1 cellular context compared by ENCODE assay signal in genomic region chr10:30081182-30081581, GRCh38.
TF ChIP-seq lines count a peak whose summit lies in the region.

No MANE protein-coding gene starts in this region.

TF ChIP-seq in HepG2, 621 proteins besides CTCF, POLR2A, EP300 and RAD21 (continued from another document):
- no peak for TF ChIP-seq MNT (IDR thresholded peaks at IDR 0.05)
- TF ChIP-seq SP140L (CRISPR knock-in tag; IDR thresholded peaks at IDR 0.05; ENCODE audit: borderline replicate concordance), result no peak
- TF ChIP-seq ZNF609 (CRISPR knock-in tag; IDR thresholded peaks at IDR 0.05; ENCODE audit: borderline replicate concordance), result no peak
- no peak for TF ChIP-seq ZBTB33 (CRISPR knock-in tag; IDR thresholded peaks at IDR 0.05)
- TF ChIP-seq SRSF1 (optimal IDR thresholded peaks at IDR 0.05; ENCODE audit: low read depth, low read length), result no peak
- no peak for TF ChIP-seq DRAP1 (CRISPR knock-in tag; IDR thresholded peaks at IDR 0.05)
- no peak for TF ChIP-seq NBN (conservative IDR thresholded peaks at IDR 0.05)
- TF ChIP-seq GABPB1 (CRISPR knock-in tag; IDR thresholded peaks at IDR 0.05), result no peak
- no peak for TF ChIP-seq PHF8 (CRISPR knock-in tag; IDR thresholded peaks at IDR 0.05)
- TF ChIP-seq ZNF414 (CRISPR knock-in tag; IDR thresholded peaks at IDR 0.05), result no peak
- no peak for TF ChIP-seq ZNF567 (CRISPR knock-in tag; IDR thresholded peaks at IDR 0.05; ENCODE audit: borderline replicate concordance)
- TF ChIP-seq NCOR1 (IDR thresholded peaks at IDR 0.05; ENCODE audit: borderline replicate concordance, low read length), result no peak
- TF ChIP-seq IKZF4 (CRISPR knock-in tag; IDR thresholded peaks at IDR 0.05; ENCODE audit: borderline replicate concordance, low read depth, not compliant biosample characterization), result no peak
- TF ChIP-seq HOXA9 (CRISPR knock-in tag; IDR thresholded peaks at IDR 0.05; ENCODE audit: borderline replicate concordance), result no peak
- TF ChIP-seq PPARG (CRISPR knock-in tag; conservative IDR thresholded peaks at IDR 0.05), result no peak
TF ChIP-seq in HepG2: peak in this region for 0.
